ENCODE assay signal across 10 cellular contexts in the genomic region with DNA sequence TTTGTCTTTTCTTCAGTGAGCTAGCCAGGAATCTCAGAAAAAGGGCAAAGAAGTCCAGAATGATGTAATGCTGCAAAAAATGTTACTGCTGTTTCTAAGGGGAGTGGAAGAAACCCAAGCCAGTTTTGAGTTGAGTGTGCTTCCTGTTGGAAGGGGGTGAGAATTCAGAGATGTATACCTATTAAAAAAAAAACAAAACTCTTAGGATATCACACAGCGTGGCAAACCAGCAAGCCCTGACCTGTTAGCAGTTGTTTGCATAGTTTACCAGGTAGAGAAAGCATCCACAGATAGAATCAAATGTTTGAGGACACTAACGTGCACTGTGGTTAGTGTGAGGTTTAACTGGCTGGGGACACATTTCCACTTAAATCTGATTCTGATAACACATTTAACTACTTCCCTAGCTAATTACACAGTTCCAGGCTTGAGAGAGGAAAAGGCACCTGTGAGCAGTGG. TPM values are rescaled to one million over a fixed set of nuclear protein-coding genes. Genes with fewer than 3 reads are reported as not detected.
A peak's percentile ranks its signal among the peaks of the same experiment; 100 is the strongest.
DNase-seq lines count a peak whose midpoint lies in the region; ATAC-seq and TF ChIP-seq lines count a peak whose summit lies in the region.
"Had no signal": no experiment of that assay in that cellular context is flagged by ENCODE, and none has a peak within 500 bp of the region (broad histone marks: within the 10 kb centered on the region; RNA-seq: fewer than 3 reads in every experiment).

No MANE protein-coding gene starts in this region.

- no peak for TF ChIP-seq CTCF in MCF 10A (IDR thresholded peaks at IDR 0.05; ENCODE audit: unreplicated experiment)
- TF ChIP-seq CTCF in breast epithelium (IDR thresholded peaks at IDR 0.05), result no peak
- TF ChIP-seq CTCF in thyroid gland (IDR thresholded peaks at IDR 0.05), result no peak
- TF ChIP-seq CTCF in omental fat pad (IDR thresholded peaks at IDR 0.05), result no peak

- H3K36me3 ChIP-seq in breast epithelium (no peaks in the 10 kb centered on the region), thyroid gland (no peaks in the 10 kb centered on the region), Karpas-422 (ENCODE audit: insufficient read depth, low read length) (0 out of 2 replicates have a peak, but pooled peaks cover 5% of the 10 kb centered on the region)

- BruUV-seq in MCF 10A (replicated peaks; lab: Mats Ljungman, UMichigan), result no TSS peak

- H2AFZ ChIP-seq in Karpas-422 (ENCODE audit: low read length), result no peak overlapping the region

- intact Hi-C loops in MCF 10A (cut with micrococcal nuclease), result no loop called here
- intact Hi-C loops in breast epithelium (cut with DNase I; ENCODE audit: low total_unique reads), result no loop called here
- intact Hi-C loops in thyroid gland (cut with DNase I), result no loop called here

- H3K9me3 ChIP-seq in breast epithelium (no peaks in the 10 kb centered on the region), thyroid gland (no peaks in the 10 kb centered on the region), Karpas-422 (ENCODE audit: low read length) (no peaks in the 10 kb centered on the region)

- TF ChIP-seq POLR2A in breast epithelium (IDR thresholded peaks at IDR 0.05) (no peak), thyroid gland (IDR thresholded peaks at IDR 0.05) (no peak)

- no peak overlapping the region for H3K4me2 ChIP-seq in Karpas-422 (ENCODE audit: low read depth, low read length, poor library complexity, severe bottlenecking)

- ATAC-seq in HG03066 (IDR thresholded peaks at IDR 0.05; ENCODE audit: low read depth, unreplicated experiment) (peak; percentile 58), omental fat pad (ENCODE audit: low FRiP score) (no peak)

- no peaks in the 10 kb centered on the region for H3K9me2 ChIP-seq in Karpas-422 (replicated peaks; ENCODE audit: insufficient read depth, low read length)

- no peaks in the 10 kb centered on the region for H3K27me3 Mint-ChIP-seq in MCF 10A (ENCODE audit: insufficient read depth, unreplicated experiment)

- H3K27me3 ChIP-seq in breast epithelium, result no peaks in the 10 kb centered on the region
- no peaks in the 10 kb centered on the region for H3K27me3 ChIP-seq in thyroid gland
- no peaks in the 10 kb centered on the region for H3K27me3 ChIP-seq in Karpas-422 (ENCODE audit: low read length)
- H3K27me3 ChIP-seq: BLaER1 treated with 17β-estradiol and CSF1 and Interleukin-3, amounts not matched to agents 10 nM and 100 nM had no signal

- H3K4me3 Mint-ChIP-seq in MCF 10A (ENCODE audit: unreplicated experiment), result peak overlapping the region; percentile 28

- H3K4me3 ChIP-seq in breast epithelium, result no peak overlapping the region
- H3K4me3 ChIP-seq in thyroid gland (replicated peaks in 1 of 3), result no peak overlapping the region
- no peak overlapping the region for H3K4me3 ChIP-seq in Karpas-422 (ENCODE audit: low read length)
- H3K4me3 ChIP-seq: BLaER1 treated with 17β-estradiol and CSF1 and Interleukin-3, amounts not matched to agents 10 nM and 100 nM; lung had no signal

- H4K20me1 ChIP-seq in Karpas-422 (ENCODE audit: insufficient read depth, low read depth, low read length), result peaks cover 6% of the 10 kb centered on the region; the same call in 1 of the 2 replicates

- H3K9me3 Mint-ChIP-seq in MCF 10A (ENCODE audit: unreplicated experiment), result no peaks in the 10 kb centered on the region

- CTCF ChIA-PET in MCF 10A (lab: Yijun Ruan, JAX), result interaction anchor here (1.0 kb wide), 1 partner anchor 27 kb away, joined by 4 read pairs; no protein-coding TSS in a partner anchor

- H3K79me2 ChIP-seq in Karpas-422 (ENCODE audit: low read length), result peaks cover 65% of the 10 kb centered on the region

- DNase-seq in MCF 10A (ENCODE audit: unreplicated experiment), result peak; percentile 62
- no peak for DNase-seq in breast epithelium (ENCODE audit: low spot score in 2 of 2)
- peak; percentile 71 for DNase-seq in astrocyte of the hippocampus (ENCODE audit: low read depth, low spot score)
- peak; percentile 13 to 15 for DNase-seq in thyroid gland
- no peak for DNase-seq in caudate nucleus (lab: John Stamatoyannopoulos, UW)
- no peak for DNase-seq in omental fat pad (ENCODE audit: low spot score)
- DNase-seq in Karpas-422, result no peak

- peaks cover 42% of the 10 kb centered on the region for H3K4me1 Mint-ChIP-seq in MCF 10A (ENCODE audit: insufficient read depth, unreplicated experiment)

- WGBS in thyroid gland, 2 donors, result 14 to 36% methylated on average over 2 of the region's 2 CpGs

- POLR2A ChIA-PET in MCF 10A (lab: Yijun Ruan, JAX), result interaction anchor here (0.7 to 1.2 kb wide), 3 partner anchors 61 to 151 kb away, joined by 3 to 6 read pairs (median 3); no protein-coding TSS in a partner anchor

- H3K4me1 ChIP-seq in breast epithelium, result peaks cover 0 to 8% of the 10 kb centered on the region in 2 donors
- H3K4me1 ChIP-seq in thyroid gland, result peaks cover 8 to 20% of the 10 kb centered on the region in 2 donors
- H3K4me1 ChIP-seq in Karpas-422 (ENCODE audit: low read length), result peaks cover 25% of the 10 kb centered on the region

- H3K36me3 Mint-ChIP-seq in MCF 10A (ENCODE audit: insufficient read depth, unreplicated experiment), result peaks cover 21% of the 10 kb centered on the region

- no peak overlapping the region for H3K9ac ChIP-seq in Karpas-422 (ENCODE audit: low read length)

- peak overlapping the region; percentile 71 for H3K27ac Mint-ChIP-seq in MCF 10A (ENCODE audit: low read depth, unreplicated experiment)

- peak overlapping the region in 1 of 2 donors; percentile 33 for H3K27ac ChIP-seq in breast epithelium
- peak overlapping the region in 2 of 3 donors; percentile 18 to 70 for H3K27ac ChIP-seq in thyroid gland
- no peak overlapping the region for H3K27ac ChIP-seq in caudate nucleus (ENCODE audit: low read depth, low read length)
- H3K27ac ChIP-seq in Karpas-422 (ENCODE audit: low read length), result no peak overlapping the region
- H3K27ac ChIP-seq: BLaER1 treated with 17β-estradiol and CSF1 and Interleukin-3, amounts not matched to agents 10 nM and 100 nM had no signal

RNA-seq across cellular contexts. Expression of gene BASP1, which starts 11.4 kb away (rescaled TPM):
- 76.3 and 84.5 TPM in 2 replicates for total RNA-seq in MCF 10A (2022)
- 10 to 100 TPM; 19.9 to 50.1 (median 34.9) TPM for total RNA-seq in breast epithelium
- 10 to 100 TPM; 10.1 to 29.6 (median 23.0) TPM for total RNA-seq in thyroid gland
- 10 to 100 TPM; 19.8 to 53.9 (median 32.5) TPM for total RNA-seq in omental fat pad
- 25.8 and 34.6 TPM in 2 replicates for total RNA-seq in Karpas-422 (2014; rRNA removed; shearing (Covaris generic); ENCODE audit: low replicate concordance)

Comparison
In these comparisons a context has a peak if more than half of its experiments do, and no peak if none do; other contexts are left out.
1. DNase-seq: peak in MCF 10A (single experiment), astrocyte of the hippocampus (single experiment) and thyroid gland (2 of 2); none in breast epithelium (0 of 2), caudate nucleus (0 of 61), omental fat pad (single experiment) and Karpas-422 (single experiment).
2. H3K27ac ChIP-seq: peak in thyroid gland (2 of 3); none in caudate nucleus (single experiment) and Karpas-422 (single experiment).